In genomic region chr22:22770280-22770871, GRCh38 we compare ENCODE assay signal across 8 cellular contexts.
DNase-seq lines count a peak whose midpoint lies in the region; ATAC-seq, FAIRE-seq and TF ChIP-seq lines count a peak whose summit lies in the region.

No MANE protein-coding gene starts in this region.

- H3K36me3 ChIP-seq in HEK293 (ENCODE audit: control insufficient read depth in 2 of 2, insufficient read depth in 1 of 2, low read length in 2 of 2) (no peaks in the 10 kb centered on the region), body of pancreas (replicated peaks in 1 of 2; ENCODE audit: insufficient read depth in 1 of 2, low read depth in 2 of 2) (no peaks in the 10 kb centered on the region)

- H3K36me3 Mint-ChIP-seq in stimulated activated naive B cell treated with anti-CD40 and anti-IgM and Interleukin-4, amounts not matched to agents 10 μg/mL and 1 μg/mL and 100 μg/mL, for 72 hours = no peaks in the 10 kb centered on the region

- H3K4me1 ChIP-seq in HEK293 (ENCODE audit: control insufficient read depth, insufficient read depth, low read length) (no peaks in the 10 kb centered on the region), body of pancreas (no peaks in the 10 kb centered on the region)

- H3K27me3 Mint-ChIP-seq in stimulated activated naive B cell treated with anti-CD40 and anti-IgM and Interleukin-4, amounts not matched to agents 10 μg/mL and 1 μg/mL and 100 μg/mL, for 72 hours = peaks cover 20 to 27% of the 10 kb centered on the region in 2 donors

- no peaks in the 10 kb centered on the region for H3K9me3 Mint-ChIP-seq in stimulated activated naive B cell treated with anti-CD40 and anti-IgM and Interleukin-4, amounts not matched to agents 10 μg/mL and 1 μg/mL and 100 μg/mL, for 72 hours

- H3K9me3 ChIP-seq in HEK293 (ENCODE audit: control insufficient read depth, insufficient read depth, low read depth, low read length) (no peaks in the 10 kb centered on the region), body of pancreas (no peaks in the 10 kb centered on the region)

- no peak overlapping the region for H3K4me3 Mint-ChIP-seq in stimulated activated naive B cell treated with anti-CD40 and anti-IgM and Interleukin-4, amounts not matched to agents 10 μg/mL and 1 μg/mL and 100 μg/mL, for 72 hours

- TF ChIP-seq CTCF in HEK293 (tag by site-specific recombination; IDR thresholded peaks at IDR 0.05) (peak; percentile 56), body of pancreas (IDR thresholded peaks at IDR 0.05) (peak; percentile 51 to 84 (median 57))

- ATAC-seq in body of pancreas (peak; percentile 55), left lobe of liver (peak; percentile 96)
- ATAC-seq in stimulated activated naive B cell treated with anti-CD40 and anti-IgM and Interleukin-4, amounts not matched to agents 10 μg/mL and 1 μg/mL and 100 μg/mL, for 72 hours (replicated peaks) = peak; percentile 37 to 60

- no peaks in the 10 kb centered on the region for H3K27me3 ChIP-seq in body of pancreas

- TF ChIP-seq POLR2A in body of pancreas (IDR thresholded peaks at IDR 0.05) = no peak

- 20 to 23% methylated on average over 4 of the region's 4 CpGs for WGBS in body of pancreas, 2 donors

- H3K4me3 ChIP-seq in HEK293 (ENCODE audit: low read depth, low read length) (no peak overlapping the region), body of pancreas (no peak overlapping the region)

- H3K27ac Mint-ChIP-seq in stimulated activated naive B cell treated with anti-CD40 and anti-IgM and Interleukin-4, amounts not matched to agents 10 μg/mL and 1 μg/mL and 100 μg/mL, for 72 hours = no peak overlapping the region

- no peak for FAIRE-seq in RCC 7860 (lab: Jason Lieb, UNC)

- intact Hi-C loops in body of pancreas (cut with DNase I) = no loop called here

- H3K27ac ChIP-seq in HEK293 (ENCODE audit: extremely low read depth, low read depth, low read length) (no peak overlapping the region), body of pancreas (no peak overlapping the region)

- CTCF ChIA-PET in HEK293 (lab: Yijun Ruan, JAX) = interaction anchor here (0.6 to 9.5 kb wide), 61 partner anchors 10 to 1006 kb away, joined by 3 to 158 read pairs (median 5); no protein-coding TSS in a partner anchor

- peaks cover 38 to 48% of the 10 kb centered on the region in 2 donors for H3K4me1 Mint-ChIP-seq in stimulated activated naive B cell treated with anti-CD40 and anti-IgM and Interleukin-4, amounts not matched to agents 10 μg/mL and 1 μg/mL and 100 μg/mL, for 72 hours

- POLR2A ChIA-PET in HEK293 (lab: Yijun Ruan, JAX) = interaction anchor here (0.9 kb wide), 2 partner anchors 12 to 114 kb away, joined by 3 read pairs; no protein-coding TSS in a partner anchor

- DNase-seq in COLO668 (lab: John Stamatoyannopoulos, UW; ENCODE audit: unreplicated experiment) = peak; percentile 69
- peak; percentile 15 for DNase-seq in T follicular helper cell (ENCODE audit: low read depth)
- peak; percentile 20 to 66 (median 59) for DNase-seq in body of pancreas
- peak; percentile 79 for DNase-seq in left lobe of liver (ENCODE audit: low spot score)
- no peak for DNase-seq in stimulated activated naive B cell treated with anti-CD40 and anti-IgM and Interleukin-4, amounts not matched to agents 10 μg/mL and 1 μg/mL and 100 μg/mL, for 72 hours
- DNase-seq in HuH-7.5 (ENCODE audit: low spot score) = no peak
- DNase-seq in RCC 7860 (ENCODE audit: low spot score) = no peak

TF ChIP-seq in HEK293, 187 proteins besides CTCF, POLR2A, EP300 and RAD21 (continues in another document):
- TF ChIP-seq ZSCAN16 (tag by site-specific recombination; IDR thresholded peaks at IDR 0.05) (no peak), ZNF211 (tag by site-specific recombination; IDR thresholded peaks at IDR 0.05; ENCODE audit: low read depth) (no peak), GLI2 (tag by site-specific recombination; IDR thresholded peaks at IDR 0.05; ENCODE audit: borderline replicate concordance, low read depth) (no peak), ZNF677 (tag by site-specific recombination; IDR thresholded peaks at IDR 0.05) (no peak), ZNF202 (tag by site-specific recombination; IDR thresholded peaks at IDR 0.05; ENCODE audit: borderline replicate concordance) (no peak), ZNF580 (tag by site-specific recombination; IDR thresholded peaks at IDR 0.05) (no peak), ZNF785 (tag by site-specific recombination; IDR thresholded peaks at IDR 0.05) (no peak), ZNF416 (tag by site-specific recombination; IDR thresholded peaks at IDR 0.05) (no peak), ZBTB21 (tag by site-specific recombination; IDR thresholded peaks at IDR 0.05) (no peak), ZNF654 (tag by site-specific recombination; IDR thresholded peaks at IDR 0.05; ENCODE audit: low read depth) (peak; percentile 40), ZNF148 (tag by site-specific recombination; IDR thresholded peaks at IDR 0.05; ENCODE audit: borderline replicate concordance) (no peak), PRDM2 (tag by site-specific recombination; IDR thresholded peaks at IDR 0.05; ENCODE audit: borderline replicate concordance) (no peak), ZXDB (tag by site-specific recombination; IDR thresholded peaks at IDR 0.05) (no peak), HOXC10 (CRISPR knock-in tag; IDR thresholded peaks at IDR 0.05) (no peak), ZNF175 (tag by site-specific recombination; IDR thresholded peaks at IDR 0.05) (no peak), IKZF3 (tag by site-specific recombination; IDR thresholded peaks at IDR 0.05) (peak; percentile 43; the same call in 1 of the 2 replicates), ZNF10 (tag by site-specific recombination; IDR thresholded peaks at IDR 0.05) (no peak), ZNF514 (tag by site-specific recombination; IDR thresholded peaks at IDR 0.05) (no peak), ZNF629 (tag by site-specific recombination; IDR thresholded peaks at IDR 0.05) (no peak)

Comparison
In these comparisons a context has a peak if more than half of its experiments do, and no peak if none do; other contexts are left out.
1. DNase-seq: peak in COLO668 (single experiment), T follicular helper cell (single experiment), body of pancreas (4 of 4) and left lobe of liver (single experiment); none in stimulated activated naive B cell treated with anti-CD40 and anti-IgM and Interleukin-4, amounts not matched to agents 10 μg/mL and 1 μg/mL and 100 μg/mL, for 72 hours (single experiment), HuH-7.5 (single experiment) and RCC 7860 (single experiment).
2. Peak in every context shown above with its lines, with median percentiles within 50 percentile points of each other: ATAC-seq.